22 cellular contexts compared by ENCODE assay signal in the genomic region with DNA sequence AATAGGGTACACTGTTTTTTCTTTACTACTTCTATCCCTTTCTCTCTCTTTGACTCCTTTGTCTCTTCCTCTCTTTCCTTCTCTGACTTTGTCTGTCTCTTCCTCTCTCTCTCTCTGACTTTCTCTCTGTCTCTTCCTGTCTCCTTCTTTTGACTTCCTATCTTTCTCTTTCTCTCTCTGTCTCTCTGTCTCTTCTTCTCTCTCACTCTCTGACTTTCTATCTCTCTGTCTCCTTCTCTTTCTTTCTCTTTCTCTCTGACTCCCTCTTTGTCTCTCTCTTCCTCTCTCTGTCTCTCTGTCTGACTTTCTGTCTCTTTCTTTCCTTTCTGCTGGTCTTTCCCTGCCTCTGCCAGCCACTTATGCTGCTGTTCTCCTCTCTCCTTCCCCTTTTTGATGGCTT.
A peak's percentile ranks its signal among the peaks of the same experiment; 100 is the strongest.
DNase-seq lines count a peak whose midpoint lies in the region; ATAC-seq lines count a peak whose summit lies in the region.
"Had no signal": no experiment of that assay in that cellular context is flagged by ENCODE, and none has a peak within 500 bp of the region (broad histone marks: within the 10 kb centered on the region; RNA-seq: fewer than 3 reads in every experiment).

No MANE protein-coding gene starts in this region.

- no peak overlapping the region for H4K8ac ChIP-seq in mesendoderm (ENCODE audit: low read depth, low read length)

- POLR2A ChIA-PET in activated naive CD8-positive, alpha-beta T cell treated with anti-CD3 and anti-CD28 coated beads, Interleukin-2, amount 10 ng/mL, durations not matched to agents 7 days and 5 days (lab: Charles Lee), result no interaction called here

- no peaks in the 10 kb centered on the region for H3K27me3 Mint-ChIP-seq in stimulated activated naive CD8-positive, alpha-beta T cell treated with anti-CD3 and anti-CD28 coated beads, Interleukin-15, Interleukin-2, amounts not matched to agents 100 ng/mL and 50 ng/mL, for 24 hours
- no peaks in the 10 kb centered on the region for H3K27me3 Mint-ChIP-seq in activated naive CD8-positive, alpha-beta T cell treated with anti-CD3 and anti-CD28 coated beads, Interleukin-2, amount 10 ng/mL, durations not matched to agents 7 days and 5 days
- H3K27me3 Mint-ChIP-seq: IgD-negative memory B cell had no signal

- H2BK120ac ChIP-seq in mesendoderm (ENCODE audit: low read depth, low read length), result no peak overlapping the region

- no peaks in the 10 kb centered on the region for H3K27me3 ChIP-seq in mesendoderm (ENCODE audit: insufficient read depth, low read length, poor library complexity)
- H3K27me3 ChIP-seq: esophagus squamous epithelium, gastrocnemius medialis, left lung, neutrophil, uterus had no signal

- no peaks in the 10 kb centered on the region for H3K36me3 ChIP-seq in mesendoderm (ENCODE audit: control insufficient read depth, insufficient read depth, low read length)
- H3K36me3 ChIP-seq: esophagus squamous epithelium, gastrocnemius medialis, left lung, neutrophil, uterus had no signal

- no peak for ATAC-seq in stimulated activated naive CD8-positive, alpha-beta T cell treated with anti-CD3 and anti-CD28 coated beads, Interleukin-15, Interleukin-2, amounts not matched to agents 100 U/mL and 50 U/mL, for 24 hours
- no peak for ATAC-seq in activated naive CD8-positive, alpha-beta T cell treated with anti-CD3 and anti-CD28 coated beads, Interleukin-2, amount 10 ng/mL, durations not matched to agents 7 days and 5 days (ENCODE audit: low read depth)
- ATAC-seq: CD8-positive, alpha-beta T cell; gastrocnemius medialis; left lung; psoas muscle had no signal

- no peak overlapping the region for H3K4me3 Mint-ChIP-seq in stimulated activated naive CD8-positive, alpha-beta T cell treated with anti-CD3 and anti-CD28 coated beads, Interleukin-15, Interleukin-2, amounts not matched to agents 100 ng/mL and 50 ng/mL, for 24 hours
- no peak overlapping the region for H3K4me3 Mint-ChIP-seq in activated naive CD8-positive, alpha-beta T cell treated with anti-CD3 and anti-CD28 coated beads, Interleukin-2, amount 10 ng/mL, durations not matched to agents 7 days and 5 days
- H3K4me3 Mint-ChIP-seq: brain; CD8-positive, alpha-beta T cell had no signal

- peaks cover 6% of the 10 kb centered on the region for H3K9me3 Mint-ChIP-seq in stimulated activated naive CD8-positive, alpha-beta T cell treated with anti-CD3 and anti-CD28 coated beads, Interleukin-15, Interleukin-2, amounts not matched to agents 100 ng/mL and 50 ng/mL, for 24 hours
- H3K9me3 Mint-ChIP-seq in activated naive CD8-positive, alpha-beta T cell treated with anti-CD3 and anti-CD28 coated beads, Interleukin-2, amount 10 ng/mL, durations not matched to agents 7 days and 5 days, result peaks cover 7% of the 10 kb centered on the region
- H3K9me3 Mint-ChIP-seq: CD8-positive, alpha-beta T cell had no signal

- no peaks in the 10 kb centered on the region for H3K79me1 ChIP-seq in mesendoderm (ENCODE audit: low read length)

- H3K56ac ChIP-seq in mesendoderm (ENCODE audit: low read length), result peak overlapping the region; percentile 67

- no peak overlapping the region for H4K5ac ChIP-seq in mesendoderm (ENCODE audit: low read length)

- DNase-seq in stimulated activated naive CD8-positive, alpha-beta T cell treated with anti-CD3 and anti-CD28 coated beads, Interleukin-15, Interleukin-2, amounts not matched to agents 100 U/mL and 50 U/mL, for 24 hours, result no peak
- no peak for DNase-seq in activated naive CD8-positive, alpha-beta T cell treated with anti-CD3 and anti-CD28 coated beads, Interleukin-2, amount 10 ng/mL, durations not matched to agents 7 days and 5 days
- no peak for DNase-seq in mesendoderm
- no peak for DNase-seq in AG08396 (ENCODE audit: low spot score)
- no peak for DNase-seq in T-helper 9 cell
- DNase-seq in HUDEP-2 (lab: John Stamatoyannopoulos, UW; ENCODE audit: unreplicated experiment in 76 of 76), result no peak
- DNase-seq: activated CD4-positive, alpha-beta T cell treated with anti-CD3 and anti-CD28 coated beads for 4 hours; CD8-positive, alpha-beta T cell; esophagus squamous epithelium; gastrocnemius medialis; GDM1; left lung; NCI-H1092 treated with DMSO at 0.1 percent for 48 hours; NCI-H187 treated with DMSO at 0.1 percent for 48 hours; NCI-H69; psoas muscle; substantia nigra; uterus had no signal

- H2BK5ac ChIP-seq in mesendoderm (ENCODE audit: low read length), result peak overlapping the region; percentile 76

- no peak overlapping the region for H3K4me2 ChIP-seq in mesendoderm (ENCODE audit: low read length)

- H2BK15ac ChIP-seq in mesendoderm (replicated peaks; ENCODE audit: low read depth), result no peak overlapping the region

- H3K27ac ChIP-seq in mesendoderm (ENCODE audit: low read depth, low read length), result peak overlapping the region; percentile 81
- H3K27ac ChIP-seq: esophagus squamous epithelium, gastrocnemius medialis, neutrophil, psoas muscle, uterus had no signal

- H3K4me3 ChIP-seq in mesendoderm (ENCODE audit: low read length), result no peak overlapping the region
- H3K4me3 ChIP-seq: esophagus squamous epithelium, gastrocnemius medialis, left lung, psoas muscle, uterus had no signal

- H3K27ac Mint-ChIP-seq in stimulated activated naive CD8-positive, alpha-beta T cell treated with anti-CD3 and anti-CD28 coated beads, Interleukin-15, Interleukin-2, amounts not matched to agents 100 ng/mL and 50 ng/mL, for 24 hours, result peak overlapping the region; percentile 1
- H3K27ac Mint-ChIP-seq in activated naive CD8-positive, alpha-beta T cell treated with anti-CD3 and anti-CD28 coated beads, Interleukin-2, amount 10 ng/mL, durations not matched to agents 7 days and 5 days, result peak overlapping the region; percentile 22
- H3K27ac Mint-ChIP-seq: CD8-positive, alpha-beta T cell had no signal

- no peaks in the 10 kb centered on the region for H3K79me2 ChIP-seq in mesendoderm (ENCODE audit: control insufficient read depth, insufficient read depth, low read length)

- no peaks in the 10 kb centered on the region for H3K4me1 ChIP-seq in mesendoderm (ENCODE audit: control insufficient read depth, low read depth, low read length)
- H3K4me1 ChIP-seq: uterus had no signal

- no peak overlapping the region for H3K4ac ChIP-seq in mesendoderm (ENCODE audit: low read depth, low read length)

- H3K23ac ChIP-seq in mesendoderm (ENCODE audit: low read length), result no peak overlapping the region

- H3K4me1 Mint-ChIP-seq in stimulated activated naive CD8-positive, alpha-beta T cell treated with anti-CD3 and anti-CD28 coated beads, Interleukin-15, Interleukin-2, amounts not matched to agents 100 ng/mL and 50 ng/mL, for 24 hours (ENCODE audit: low read depth), result peaks cover 18% of the 10 kb centered on the region
- peaks cover 15% of the 10 kb centered on the region for H3K4me1 Mint-ChIP-seq in activated naive CD8-positive, alpha-beta T cell treated with anti-CD3 and anti-CD28 coated beads, Interleukin-2, amount 10 ng/mL, durations not matched to agents 7 days and 5 days
- H3K4me1 Mint-ChIP-seq: IgD-negative memory B cell had no signal

- H3K36me3 Mint-ChIP-seq in stimulated activated naive CD8-positive, alpha-beta T cell treated with anti-CD3 and anti-CD28 coated beads, Interleukin-15, Interleukin-2, amounts not matched to agents 100 ng/mL and 50 ng/mL, for 24 hours (ENCODE audit: low read depth), result peaks cover 12% of the 10 kb centered on the region
- peaks cover 12% of the 10 kb centered on the region for H3K36me3 Mint-ChIP-seq in activated naive CD8-positive, alpha-beta T cell treated with anti-CD3 and anti-CD28 coated beads, Interleukin-2, amount 10 ng/mL, durations not matched to agents 7 days and 5 days

- H3K9ac ChIP-seq in mesendoderm (ENCODE audit: low read length), result no peak overlapping the region

- no peak overlapping the region for H2AK5ac ChIP-seq in mesendoderm (ENCODE audit: low read length)

- no peak overlapping the region for H3K18ac ChIP-seq in mesendoderm (ENCODE audit: low read length)
